8 cellular contexts compared by ENCODE assay signal in genomic region chr2:207710814-207711740, GRCh38. TPM values are rescaled to one million over a fixed set of nuclear protein-coding genes. Genes with fewer than 3 reads are reported as not detected.
DNase-seq lines count a peak whose midpoint lies in the region; ATAC-seq and FAIRE-seq lines count a peak whose summit lies in the region.

CCNYL1 (plus strand) TSS chr2:207711640; CDS start chr2:207711897, 257 bp downstream.

- FAIRE-seq in RCC 7860 (lab: Jason Lieb, UNC) = peak; percentile 90

- H3K27ac Mint-ChIP-seq in naive B cell = peak within 1 kb of the TSS; percentile 95 to 98 (median 96)
- peak within 1 kb of the TSS; percentile 91 for H3K27ac Mint-ChIP-seq in stimulated activated memory B cell treated with anti-CD40 and anti-IgM and Interleukin-4, amounts not matched to agents 10 μg/mL and 1 μg/mL and 100 μg/mL, for 72 hours

- no peaks in the 10 kb centered on the region for H3K9me3 ChIP-seq in KOPT-K1 (ENCODE audit: insufficient read depth, low read length, poor library complexity, severe bottlenecking)

- peaks cover 0 to 5% (median 0%) of the 10 kb centered on the region in 3 donors for H3K27me3 Mint-ChIP-seq in naive B cell
- no peaks in the 10 kb centered on the region for H3K27me3 Mint-ChIP-seq in stimulated activated memory B cell treated with anti-CD40 and anti-IgM and Interleukin-4, amounts not matched to agents 10 μg/mL and 1 μg/mL and 100 μg/mL, for 72 hours

- peak within 1 kb of the TSS; percentile 95 to 100 (median 97) for H3K4me3 Mint-ChIP-seq in naive B cell
- peak within 1 kb of the TSS; percentile 98 for H3K4me3 Mint-ChIP-seq in stimulated activated memory B cell treated with anti-CD40 and anti-IgM and Interleukin-4, amounts not matched to agents 10 μg/mL and 1 μg/mL and 100 μg/mL, for 72 hours

- H3K4me1 Mint-ChIP-seq in naive B cell = peaks cover 10 to 34% (median 29%) of the 10 kb centered on the region in 3 donors
- H3K4me1 Mint-ChIP-seq in stimulated activated memory B cell treated with anti-CD40 and anti-IgM and Interleukin-4, amounts not matched to agents 10 μg/mL and 1 μg/mL and 100 μg/mL, for 72 hours = peaks cover 33% of the 10 kb centered on the region

- peak; percentile 92 for ATAC-seq in GM21786 (IDR thresholded peaks at IDR 0.05; ENCODE audit: unreplicated experiment)
- peak; percentile 92 to 94 for ATAC-seq in naive B cell (ENCODE audit: low read depth in 2 of 2)
- ATAC-seq in stimulated activated memory B cell treated with anti-CD40 and anti-IgM and Interleukin-4, amounts not matched to agents 10 μg/mL and 1 μg/mL and 100 μg/mL, for 72 hours = peak; percentile 99

- peak within 1 kb of the TSS; percentile 61 for H3K27ac ChIP-seq in KOPT-K1 (ENCODE audit: low read depth, low read length, poor library complexity, severe bottlenecking)

- no peaks in the 10 kb centered on the region for H3K9me3 Mint-ChIP-seq in naive B cell
- H3K9me3 Mint-ChIP-seq in stimulated activated memory B cell treated with anti-CD40 and anti-IgM and Interleukin-4, amounts not matched to agents 10 μg/mL and 1 μg/mL and 100 μg/mL, for 72 hours = no peaks in the 10 kb centered on the region

- H3K36me3 Mint-ChIP-seq in naive B cell = peaks cover 0 to 12% of the 10 kb centered on the region in 2 donors
- peaks cover 6% of the 10 kb centered on the region for H3K36me3 Mint-ChIP-seq in stimulated activated memory B cell treated with anti-CD40 and anti-IgM and Interleukin-4, amounts not matched to agents 10 μg/mL and 1 μg/mL and 100 μg/mL, for 72 hours

- DNase-seq in DMS79 (lab: John Stamatoyannopoulos, UW) (peak; percentile 95), RCC 7860 (ENCODE audit: low spot score) (peak; percentile 99), fibroblast of gingiva (ENCODE audit: low read depth) (peak; percentile 100), naive B cell (peak; percentile 98)
- DNase-seq in activated T-helper 1 cell treated with anti-CD3 and anti-CD28 coated beads, Interleukin-2, amount 50 U/mL, for 16 hours (ENCODE audit: low read depth in 1 of 2, low spot score in 1 of 2) = peak; percentile 96 to 97

- no peaks in the 10 kb centered on the region for H3K36me3 ChIP-seq in KOPT-K1 (ENCODE audit: insufficient read depth, low read length)

RNA-seq across cellular contexts. Expression of gene CCNYL1, which starts in this region (rescaled TPM):
- polyA plus RNA-seq in naive B cell (ENCODE audit: low read depth in 6 of 6) = 1 to 10 TPM in 5 of 6 donors, under 1 TPM in 1; 0.91 to 4.7 (median 3.3) TPM

Comparison
In these comparisons a context has a peak if more than half of its experiments do, and no peak if none do; other contexts are left out.
1. Peak in every context shown above with its lines: DNase-seq, ATAC-seq and H3K27ac ChIP-seq.